Comparison of ENCODE assay signal across 34 cellular contexts in the genomic region with DNA sequence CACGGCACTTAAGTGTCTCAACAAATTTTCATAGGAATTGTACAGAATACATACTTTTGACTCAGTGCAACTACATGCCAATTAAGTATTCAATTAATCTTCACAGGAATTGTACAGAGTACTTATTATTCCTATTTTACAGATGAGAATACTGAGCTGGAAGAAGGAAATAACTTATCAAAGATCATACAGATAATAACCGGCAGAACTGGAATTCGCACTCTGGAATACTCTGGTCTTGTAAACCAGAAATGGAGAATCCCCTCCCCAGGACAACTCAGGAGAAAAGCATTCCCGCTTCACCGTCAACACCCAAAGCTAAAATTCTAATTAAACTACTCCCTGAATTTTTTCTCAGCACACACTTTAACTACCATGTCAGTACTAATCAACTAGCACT.
"Had no signal": no experiment of that assay in that cellular context is flagged by ENCODE, and none has a peak within 500 bp of the region (broad histone marks: within the 10 kb centered on the region; RNA-seq: fewer than 3 reads in every experiment).

No MANE protein-coding gene starts in this region.

- H3K27me3 ChIP-seq: MG63 had no signal

- H3K9me3 ChIP-seq: MG63 had no signal

- H3K4me3 ChIP-seq: MG63 had no signal

- H3K9ac ChIP-seq: KMS-11 had no signal

- H3K36me3 ChIP-seq: MG63 had no signal

- H3K4me2 ChIP-seq: KMS-11 had no signal

- DNase-seq: Karpas-422, Kasumi-1, MG63, MM.1S, MV-4-11, NCI-H1048, NCI-H1092, NCI-H1092 treated with DMSO at 0.1 percent for 48 hours, NCI-H1105, NCI-H1105 treated with DMSO at 0.1 percent for 48 hours, NCI-H1417, NCI-H1417 treated with DMSO at 0.1 percent for 48 hours, NCI-H1436, NCI-H1436 treated with DMSO at 0.1 percent for 48 hours, NCI-H146, NCI-H1694, NCI-H1694 treated with DMSO at 0.1 percent for 48 hours, NCI-H187, NCI-H187 treated with DMSO at 0.1 percent for 48 hours, NCI-H1930, NCI-H2029, NCI-H2029 treated with DMSO at 0.1 percent for 48 hours, NCI-H2081, NCI-H2081 treated with DMSO at 0.1 percent for 48 hours, NCI-H2107, NCI-H2171, NCI-H2171 treated with DMSO at 0.1 percent for 48 hours, NCI-H2227 treated with DMSO at 0.1 percent for 48 hours, NCI-H226, NCI-H345, NCI-H446, NCI-H446 treated with DMSO at 0.1 percent for 48 hours, NCI-H510A had no signal

- H3K27ac ChIP-seq: KMS-11 had no signal
